In the genomic region with DNA sequence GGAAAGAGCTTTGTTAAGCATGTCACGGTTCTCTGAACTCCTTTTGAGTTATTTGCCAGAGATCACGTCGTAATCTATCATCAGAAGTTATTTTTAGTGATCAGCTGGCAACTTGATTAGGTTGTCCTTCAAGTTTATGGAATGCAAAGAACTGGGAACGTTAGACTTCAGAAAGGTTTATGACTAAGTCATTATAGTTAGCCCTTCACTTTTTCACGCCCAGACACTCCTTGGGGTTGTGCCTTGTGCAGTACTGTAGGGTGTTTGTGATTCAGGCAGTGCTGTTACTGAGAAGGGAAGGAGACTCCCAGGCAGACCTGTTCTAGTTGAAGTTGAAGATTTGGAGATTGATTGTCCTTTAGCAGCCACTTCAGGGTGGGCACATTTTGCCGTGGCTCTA, we compare ENCODE assay signal across 22 cellular contexts. TPM values are rescaled to one million over a fixed set of nuclear protein-coding genes. Genes with fewer than 3 reads are reported as not detected.
DNase-seq lines count a peak whose midpoint lies in the region; ATAC-seq and TF ChIP-seq lines count a peak whose summit lies in the region.
"Had no signal": no experiment of that assay in that cellular context is flagged by ENCODE, and none has a peak within 500 bp of the region (broad histone marks: within the 10 kb centered on the region; RNA-seq: fewer than 3 reads in every experiment).

No MANE protein-coding gene starts in this region.

- H3K27ac ChIP-seq in left ventricle myocardium inferior (replicated peaks) (peak overlapping the region; percentile 24), psoas muscle (peak overlapping the region; percentile 72)
- no peak overlapping the region for H3K27ac ChIP-seq in naive thymus-derived CD4-positive, alpha-beta T cell (ENCODE audit: low read depth, low read length)
- H3K27ac ChIP-seq: colonic mucosa, tibial artery had no signal

- H3K27ac Mint-ChIP-seq in naive thymus-derived CD4-positive, alpha-beta T cell: peak overlapping the region in 4 of 9 donors; percentile 4 to 51 (median 28)
- H3K27ac Mint-ChIP-seq: activated naive CD8-positive, alpha-beta T cell; B cell; endodermal cell had no signal

- CTCF ChIA-PET in naive thymus-derived CD4-positive, alpha-beta T cell (lab: Charles Lee): no interaction called here

- H3K4me1 Mint-ChIP-seq in naive thymus-derived CD4-positive, alpha-beta T cell: peaks cover 0 to 13% (median 0%) of the 10 kb centered on the region in 7 donors
- H3K4me1 Mint-ChIP-seq: B cell, endodermal cell had no signal

- H3K9me3 ChIP-seq in left ventricle myocardium inferior (replicated peaks) (no peaks in the 10 kb centered on the region), psoas muscle (no peaks in the 10 kb centered on the region), BE2C (no peaks in the 10 kb centered on the region)
- H3K9me3 ChIP-seq in naive thymus-derived CD4-positive, alpha-beta T cell (ENCODE audit: control insufficient read depth in 2 of 3, low read length in 3 of 3): no peaks in the 10 kb centered on the region
- H3K9me3 ChIP-seq: colonic mucosa, tibial artery had no signal

- peaks cover 56% of the 10 kb centered on the region for H3K36me3 ChIP-seq in left ventricle myocardium inferior
- H3K36me3 ChIP-seq in psoas muscle (ENCODE audit: insufficient read depth in 1 of 2, low read depth in 1 of 2): peaks cover 2 to 71% of the 10 kb centered on the region in 2 donors
- peaks cover 79% of the 10 kb centered on the region for H3K36me3 ChIP-seq in BE2C
- peaks cover 5 to 62% (median 10%) of the 10 kb centered on the region in 3 experiments for H3K36me3 ChIP-seq in naive thymus-derived CD4-positive, alpha-beta T cell (ENCODE audit: control insufficient read depth in 2 of 3, insufficient read depth in 3 of 3, low read length in 3 of 3)

- no peak for TF ChIP-seq CTCF in left ventricle myocardium inferior (IDR thresholded peaks at IDR 0.05; ENCODE audit: borderline replicate concordance)
- no peak for TF ChIP-seq CTCF in psoas muscle (IDR thresholded peaks at IDR 0.05)
- TF ChIP-seq CTCF in BE2C (IDR thresholded peaks at IDR 0.05; ENCODE audit: low read depth, low read length): no peak

- intact Hi-C loops in left ventricle myocardium inferior (cut with micrococcal nuclease): no loop called here
- intact Hi-C loops in psoas muscle (cut with DNase I): no loop called here
- intact Hi-C loops in naive thymus-derived CD4-positive, alpha-beta T cell (cut with micrococcal nuclease): no loop called here

- H3K27me3 ChIP-seq in left ventricle myocardium inferior (ENCODE audit: low read depth) (no peaks in the 10 kb centered on the region), psoas muscle (ENCODE audit: insufficient read depth in 3 of 3, low read length in 2 of 3) (no peaks in the 10 kb centered on the region), BE2C (no peaks in the 10 kb centered on the region)
- H3K27me3 ChIP-seq in naive thymus-derived CD4-positive, alpha-beta T cell (ENCODE audit: control insufficient read depth in 2 of 2, insufficient read depth in 2 of 2, low read length in 2 of 2): no peaks in the 10 kb centered on the region
- H3K27me3 ChIP-seq: colonic mucosa, tibial artery had no signal

- ATAC-seq in psoas muscle: peak; percentile 91 to 96 (median 92)
- ATAC-seq in naive thymus-derived CD4-positive, alpha-beta T cell: no peak
- ATAC-seq: sciatic nerve had no signal

- H3K4me1 ChIP-seq in left ventricle myocardium inferior (peaks cover 26% of the 10 kb centered on the region), psoas muscle (peaks cover 14% of the 10 kb centered on the region), BE2C (no peaks in the 10 kb centered on the region; the same call in 1 of the 2 replicates)
- no peaks in the 10 kb centered on the region for H3K4me1 ChIP-seq in naive thymus-derived CD4-positive, alpha-beta T cell (ENCODE audit: control insufficient read depth in 2 of 2, insufficient read depth in 2 of 2, low read length in 2 of 2)
- H3K4me1 ChIP-seq: tibial artery had no signal

- POLR2A ChIA-PET in naive thymus-derived CD4-positive, alpha-beta T cell (lab: Charles Lee): no interaction called here

- WGBS in psoas muscle, 3 donors: 32 to 40% (median 36%) methylated on average over 6 of the region's 6 CpGs

- H3K4me3 ChIP-seq in left ventricle myocardium inferior: no peak overlapping the region
- H3K4me3 ChIP-seq in psoas muscle: no peak overlapping the region
- H3K4me3 ChIP-seq in BE2C (ENCODE audit: low read depth, low read length): no peak overlapping the region
- H3K4me3 ChIP-seq in naive thymus-derived CD4-positive, alpha-beta T cell (ENCODE audit: low read length): no peak overlapping the region
- H3K4me3 ChIP-seq: colonic mucosa, tibial artery had no signal

- H3K4me3 Mint-ChIP-seq in naive thymus-derived CD4-positive, alpha-beta T cell: no peak overlapping the region
- H3K4me3 Mint-ChIP-seq: activated naive CD8-positive, alpha-beta T cell; B cell; endodermal cell; neural crest cell had no signal

- DNase-seq in NCI-H146 (lab: John Stamatoyannopoulos, UW): peak; percentile 31
- no peak for DNase-seq in NCI-H146 treated with DMSO at 0.1 percent for 48 hours (lab: John Stamatoyannopoulos, UW; ENCODE audit: unreplicated experiment)
- DNase-seq in LHCN-M2 (ENCODE audit: low read depth): peak; percentile 28
- DNase-seq in left ventricle myocardium inferior: no peak
- no peak for DNase-seq in psoas muscle
- no peak for DNase-seq in BE2C
- no peak for DNase-seq in anterior cingulate cortex (lab: John Stamatoyannopoulos, UW)
- DNase-seq in naive thymus-derived CD4-positive, alpha-beta T cell: no peak
- DNase-seq: 8988T; colonic mucosa; endodermal cell; KG1; mesenchymal stem cell; NCI-H2029 treated with DMSO at 0.1 percent for 48 hours; NCI-H524; SHP77; stimulated activated naive CD4-positive, alpha-beta T cell; tibial artery had no signal

- peaks cover 9 to 40% (median 24%) of the 10 kb centered on the region in 5 donors for H3K36me3 Mint-ChIP-seq in naive thymus-derived CD4-positive, alpha-beta T cell

- H3K27me3 Mint-ChIP-seq in naive thymus-derived CD4-positive, alpha-beta T cell: no peaks in the 10 kb centered on the region
- H3K27me3 Mint-ChIP-seq: activated naive CD8-positive, alpha-beta T cell; B cell had no signal

- no peaks in the 10 kb centered on the region for H3K9me3 Mint-ChIP-seq in naive thymus-derived CD4-positive, alpha-beta T cell
- H3K9me3 Mint-ChIP-seq: endodermal cell, neural crest cell had no signal

RNA-seq across cellular contexts. Expression of a gene that starts 26.7 kb away (rescaled TPM):
- total RNA-seq in LHCN-M2 (2014; rRNA removed) (15.2 and 16.7 TPM in 2 replicates), left ventricle myocardium inferior (27.4 TPM), psoas muscle (10 to 100 TPM; 19.1 to 26.6 (median 20.1) TPM)
- 9.1 TPM for polyA plus RNA-seq in LHCN-M2 (2012)
- polyA plus RNA-seq in psoas muscle: 10 to 100 TPM in 2 of 3 donors, 1 to 10 TPM in 1; 9.3 to 17.7 (median 13.8) TPM
- 28.1 TPM for polyA plus RNA-seq in BE2C (2012; ENCODE audit: insufficient read depth, insufficient read length, low read depth)
- 10 to 100 TPM; 23.2 to 39.3 (median 29.6) TPM for total RNA-seq in naive thymus-derived CD4-positive, alpha-beta T cell
- polyA plus RNA-seq in naive thymus-derived CD4-positive, alpha-beta T cell: 1 to 10 TPM; 1.0 to 3.5 TPM

Comparison
In these comparisons a context has a peak if more than half of its experiments do, and no peak if none do; other contexts are left out.
1. DNase-seq: peak in NCI-H146 (single experiment) and LHCN-M2 (single experiment); none in NCI-H146 treated with DMSO at 0.1 percent for 48 hours (single experiment), left ventricle myocardium inferior (single experiment), psoas muscle (0 of 2), BE2C (single experiment), anterior cingulate cortex (0 of 58) and naive thymus-derived CD4-positive, alpha-beta T cell (0 of 9).